In genomic region chr14:71499018-71499417, GRCh38 we compare ENCODE assay signal across 22 cellular contexts.
"Had no signal": no experiment of that assay in that cellular context is flagged by ENCODE, and none has a peak within 500 bp of the region (broad histone marks: within the 10 kb centered on the region; RNA-seq: fewer than 3 reads in every experiment).

No MANE protein-coding gene starts in this region.

- H3K9me3 ChIP-seq: gastroesophageal sphincter, lower lobe of right lung, ovary, sigmoid colon, thoracic aorta, upper lobe of right lung, vagina had no signal

- H3K27ac ChIP-seq: heart left ventricle, lower lobe of right lung, ovary, psoas muscle, thoracic aorta, tibial nerve, upper lobe of right lung, vagina had no signal

- H3K27me3 ChIP-seq: gastroesophageal sphincter, heart left ventricle, ovary, sigmoid colon, spleen, tibial nerve, upper lobe of right lung, vagina had no signal

- H3K4me3 ChIP-seq: gastroesophageal sphincter, heart left ventricle, lower lobe of right lung, ovary, psoas muscle, sigmoid colon, spleen, thoracic aorta, tibial nerve, upper lobe of right lung, vagina had no signal

- ATAC-seq: gastroesophageal sphincter; heart left ventricle; left ventricle myocardium superior; naive thymus-derived CD8-positive, alpha-beta T cell; psoas muscle; right cardiac atrium; stimulated activated naive CD8-positive, alpha-beta T cell treated with anti-CD3 and anti-CD28 coated beads, Interleukin-15, Interleukin-2, amounts not matched to agents 100 U/mL and 50 U/mL, for 24 hours; upper lobe of right lung had no signal

- DNase-seq: cortex of kidney; effector CD4-positive, alpha-beta T cell; heart left ventricle; hippocampal formation; left ventricle myocardium superior; lower lobe of right lung; naive thymus-derived CD8-positive, alpha-beta T cell; nephron progenitor cell; nucleus accumbens; ovary; posterior cingulate gyrus; psoas muscle; right cardiac atrium; sigmoid colon; spleen; stimulated activated CD4-positive, alpha-beta T cell treated with anti-CD3 and anti-CD28 coated beads, Interleukin-4, amount 100 ng/mL, for 4 hours; stimulated activated naive CD8-positive, alpha-beta T cell treated with anti-CD3 and anti-CD28 coated beads, Interleukin-15, Interleukin-2, amounts not matched to agents 100 U/mL and 50 U/mL, for 24 hours; upper lobe of right lung had no signal

- H3K4me1 ChIP-seq: psoas muscle, vagina had no signal

- H3K36me3 ChIP-seq: gastroesophageal sphincter, heart left ventricle, lower lobe of right lung, ovary, sigmoid colon, spleen, thoracic aorta, tibial nerve, upper lobe of right lung, vagina had no signal
